15 cellular contexts compared by ENCODE assay signal in the genomic region with DNA sequence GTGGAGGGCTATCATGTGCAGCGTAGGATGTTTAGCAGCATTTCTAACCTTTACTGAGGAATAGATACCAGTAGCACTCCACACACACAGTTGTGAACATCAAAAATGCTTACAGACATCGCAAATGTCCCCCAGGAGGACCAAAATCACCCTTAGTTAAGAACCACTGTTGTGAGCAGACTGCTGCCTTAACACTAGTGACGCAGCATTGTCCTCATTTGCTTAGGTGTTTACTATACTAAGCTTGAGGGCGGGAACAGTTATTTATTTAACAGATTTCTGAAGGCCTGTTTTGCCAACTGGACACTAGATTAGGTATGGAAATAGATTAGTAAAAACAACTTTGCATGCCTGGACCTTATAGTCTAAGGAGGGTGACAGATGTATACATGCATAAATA. TPM values are rescaled to one million over a fixed set of nuclear protein-coding genes. Genes with fewer than 3 reads are reported as not detected.
A peak's percentile ranks its signal among the peaks of the same experiment; 100 is the strongest.
DNase-seq lines count a peak whose midpoint lies in the region; ATAC-seq and TF ChIP-seq lines count a peak whose summit lies in the region.
"Had no signal": no experiment of that assay in that cellular context is flagged by ENCODE, and none has a peak within 500 bp of the region (broad histone marks: within the 10 kb centered on the region; RNA-seq: fewer than 3 reads in every experiment).

No MANE protein-coding gene starts in this region.

- peaks cover 20 to 65% (median 62%) of the 10 kb centered on the region in 4 donors for H3K4me1 ChIP-seq in esophagus muscularis mucosa

- peak overlapping the region; percentile 34 for H3K4me3 Mint-ChIP-seq in natural killer cell treated with Interleukin-12 subunit alpha and Interleukin-12 subunit beta and Interleukin-15 and Interleukin-18, amount 100 ng/mL, for 72 hours
- H3K4me3 Mint-ChIP-seq in natural killer cell (no peak overlapping the region), nephron progenitor cell (peak overlapping the region; percentile 92), type B pancreatic cell (peak overlapping the region; percentile 89)
- H3K4me3 Mint-ChIP-seq: activated T-cell treated with anti-CD3 and anti-CD28 coated beads, Interleukin-2, amount 50 U/mL, for 4 hours had no signal

- TF ChIP-seq POLR2A in esophagus muscularis mucosa (IDR thresholded peaks at IDR 0.05; ENCODE audit: low read depth) (no peak), erythroblast (IDR thresholded peaks at IDR 0.05; ENCODE audit: low read length) (no peak)

- WGBS in esophagus muscularis mucosa, result 67% methylated on average over 4 of the region's 4 CpGs

- H3K27me3 Mint-ChIP-seq in natural killer cell treated with Interleukin-12 subunit alpha and Interleukin-12 subunit beta and Interleukin-15 and Interleukin-18, amount 100 ng/mL, for 72 hours, result peaks cover 15 to 39% of the 10 kb centered on the region in 2 donors
- peaks cover 20 to 25% of the 10 kb centered on the region in 2 donors for H3K27me3 Mint-ChIP-seq in natural killer cell (ENCODE audit: low read depth in 2 of 2)
- H3K27me3 Mint-ChIP-seq in nephron progenitor cell (ENCODE audit: low read depth, poor library complexity), result no peaks in the 10 kb centered on the region
- H3K27me3 Mint-ChIP-seq in type B pancreatic cell, result no peaks in the 10 kb centered on the region

- no peaks in the 10 kb centered on the region for H3K36me3 ChIP-seq in esophagus muscularis mucosa
- H3K36me3 ChIP-seq: adrenal gland, Peyer's patch had no signal

- no peak for DNase-seq in natural killer cell treated with Interleukin-12 subunit alpha and Interleukin-12 subunit beta and Interleukin-15 and Interleukin-18, amount 100 ng/mL, for 72 hours (ENCODE audit: low spot score)
- DNase-seq in natural killer cell, result no peak
- no peak for DNase-seq in esophagus muscularis mucosa (ENCODE audit: extremely low spot score)
- DNase-seq in nephron progenitor cell, result no peak
- no peak for DNase-seq in type B pancreatic cell (ENCODE audit: extremely low spot score, unreplicated experiment)
- DNase-seq in sciatic nerve (ENCODE audit: low spot score), result no peak
- no peak for DNase-seq in erythroblast (lab: John Stamatoyannopoulos, UW)
- DNase-seq: activated T-cell treated with anti-CD3 and anti-CD28 coated beads, Interleukin-2, amount 50 U/mL, for 4 hours; adrenal gland; AML-193; NCI-H1092 treated with DMSO at 0.1 percent for 48 hours; Peyer's patch had no signal

- H3K9me3 ChIP-seq in esophagus muscularis mucosa, result no peaks in the 10 kb centered on the region
- H3K9me3 ChIP-seq: adrenal gland, Peyer's patch had no signal

- no peak for ATAC-seq in natural killer cell treated with Interleukin-12 subunit alpha and Interleukin-12 subunit beta and Interleukin-15 and Interleukin-18, amount 100 ng/mL, for 72 hours
- ATAC-seq in natural killer cell (no peak), GM18502 (IDR thresholded peaks at IDR 0.05; ENCODE audit: poor library complexity, unreplicated experiment) (no peak), sciatic nerve (no peak)
- ATAC-seq: activated T-cell treated with anti-CD3 and anti-CD28 coated beads, Interleukin-2, amount 50 U/mL, for 4 hours had no signal

- H3K4me3 ChIP-seq in esophagus muscularis mucosa, result peak overlapping the region; percentile 70 to 86 (median 78)
- H3K4me3 ChIP-seq: adrenal gland had no signal

- TF ChIP-seq EP300 in esophagus muscularis mucosa (IDR thresholded peaks at IDR 0.05), result no peak

- H3K27me3 ChIP-seq in esophagus muscularis mucosa, result no peaks in the 10 kb centered on the region
- H3K27me3 ChIP-seq: adrenal gland, Peyer's patch had no signal

- intact Hi-C loops in natural killer cell (cut with micrococcal nuclease), result no loop called here
- intact Hi-C loops in esophagus muscularis mucosa (cut with DNase I), result loop anchor here (5.0 kb wide), 1 partner anchor 69 kb away; no protein-coding TSS in a partner anchor
- intact Hi-C loops in sciatic nerve (cut with DNase I), result no loop called here

- peaks cover 7 to 12% of the 10 kb centered on the region in 2 donors for H3K4me1 Mint-ChIP-seq in natural killer cell treated with Interleukin-12 subunit alpha and Interleukin-12 subunit beta and Interleukin-15 and Interleukin-18, amount 100 ng/mL, for 72 hours (ENCODE audit: low read depth in 2 of 2)
- H3K4me1 Mint-ChIP-seq in natural killer cell (peaks cover 8 to 13% of the 10 kb centered on the region in 2 donors), nephron progenitor cell (peaks cover 21% of the 10 kb centered on the region), type B pancreatic cell (ENCODE audit: unreplicated experiment) (peaks cover 26% of the 10 kb centered on the region)

- H3K27ac Mint-ChIP-seq in natural killer cell treated with Interleukin-12 subunit alpha and Interleukin-12 subunit beta and Interleukin-15 and Interleukin-18, amount 100 ng/mL, for 72 hours, result no peak overlapping the region
- no peak overlapping the region for H3K27ac Mint-ChIP-seq in natural killer cell
- peak overlapping the region; percentile 4 for H3K27ac Mint-ChIP-seq in nephron progenitor cell
- peak overlapping the region; percentile 67 for H3K27ac Mint-ChIP-seq in type B pancreatic cell
- H3K27ac Mint-ChIP-seq: T-helper 1 cell treated with Interleukin-12 subunit alpha and Interleukin-12 subunit beta and Interleukin-4 antibody, amounts not matched to agents 30 μg/mL and 1 μg/mL, for 36 hours had no signal

- peak overlapping the region; percentile 95 to 97 (median 96) for H3K27ac ChIP-seq in esophagus muscularis mucosa (replicated peaks in 1 of 4)
- H3K27ac ChIP-seq: adrenal gland had no signal

- peaks cover 3% of the 10 kb centered on the region for H3K9me3 Mint-ChIP-seq in natural killer cell treated with Interleukin-12 subunit alpha and Interleukin-12 subunit beta and Interleukin-15 and Interleukin-18, amount 100 ng/mL, for 72 hours
- H3K9me3 Mint-ChIP-seq in natural killer cell (no peaks in the 10 kb centered on the region), nephron progenitor cell (peaks cover 10% of the 10 kb centered on the region), type B pancreatic cell (peaks cover 7% of the 10 kb centered on the region)
- H3K9me3 Mint-ChIP-seq: T-helper 1 cell treated with Interleukin-12 subunit alpha and Interleukin-12 subunit beta and Interleukin-4 antibody, amounts not matched to agents 30 μg/mL and 1 μg/mL, for 36 hours had no signal

- no peaks in the 10 kb centered on the region for H3K36me3 Mint-ChIP-seq in natural killer cell treated with Interleukin-12 subunit alpha and Interleukin-12 subunit beta and Interleukin-15 and Interleukin-18, amount 100 ng/mL, for 72 hours
- H3K36me3 Mint-ChIP-seq in natural killer cell (no peaks in the 10 kb centered on the region), nephron progenitor cell (ENCODE audit: low read depth) (peaks cover 25% of the 10 kb centered on the region), type B pancreatic cell (peaks cover 14% of the 10 kb centered on the region)
- H3K36me3 Mint-ChIP-seq: IgD-negative memory B cell had no signal

- no peak for TF ChIP-seq CTCF in natural killer cell (IDR thresholded peaks at IDR 0.05)
- TF ChIP-seq CTCF in esophagus muscularis mucosa (IDR thresholded peaks at IDR 0.05), result no peak
- no peak for TF ChIP-seq CTCF in nephron progenitor cell (IDR thresholded peaks at IDR 0.05)
- TF ChIP-seq CTCF in type B pancreatic cell (conservative IDR thresholded peaks at IDR 0.05), result no peak

RNA-seq across cellular contexts. Expression of gene PPP2R3A, which starts 2.3 kb away (rescaled TPM):
- under 1 TPM; 0.11 to 0.24 TPM for total RNA-seq in natural killer cell treated with Interleukin-12 subunit alpha and Interleukin-12 subunit beta and Interleukin-15 and Interleukin-18, amount 100 ng/mL, for 72 hours
- total RNA-seq in natural killer cell (under 1 TPM; 0.35 to 0.43 (median 0.40) TPM), esophagus muscularis mucosa (10 to 100 TPM; 19.4 to 28.9 (median 26.3) TPM), type B pancreatic cell (ENCODE audit: low replicate concordance) (8.6 and 16.5 TPM in 2 replicates), sciatic nerve (15.2 TPM)

Comparison
In these comparisons a context has a peak if more than half of its experiments do, and no peak if none do; other contexts are left out.
1. H3K27ac Mint-ChIP-seq: peak in nephron progenitor cell (single experiment) and type B pancreatic cell (single experiment); none in natural killer cell treated with Interleukin-12 subunit alpha and Interleukin-12 subunit beta and Interleukin-15 and Interleukin-18, amount 100 ng/mL, for 72 hours (0 of 2) and natural killer cell (0 of 2).